1 cellular context compared by ENCODE assay signal in the genomic region with DNA sequence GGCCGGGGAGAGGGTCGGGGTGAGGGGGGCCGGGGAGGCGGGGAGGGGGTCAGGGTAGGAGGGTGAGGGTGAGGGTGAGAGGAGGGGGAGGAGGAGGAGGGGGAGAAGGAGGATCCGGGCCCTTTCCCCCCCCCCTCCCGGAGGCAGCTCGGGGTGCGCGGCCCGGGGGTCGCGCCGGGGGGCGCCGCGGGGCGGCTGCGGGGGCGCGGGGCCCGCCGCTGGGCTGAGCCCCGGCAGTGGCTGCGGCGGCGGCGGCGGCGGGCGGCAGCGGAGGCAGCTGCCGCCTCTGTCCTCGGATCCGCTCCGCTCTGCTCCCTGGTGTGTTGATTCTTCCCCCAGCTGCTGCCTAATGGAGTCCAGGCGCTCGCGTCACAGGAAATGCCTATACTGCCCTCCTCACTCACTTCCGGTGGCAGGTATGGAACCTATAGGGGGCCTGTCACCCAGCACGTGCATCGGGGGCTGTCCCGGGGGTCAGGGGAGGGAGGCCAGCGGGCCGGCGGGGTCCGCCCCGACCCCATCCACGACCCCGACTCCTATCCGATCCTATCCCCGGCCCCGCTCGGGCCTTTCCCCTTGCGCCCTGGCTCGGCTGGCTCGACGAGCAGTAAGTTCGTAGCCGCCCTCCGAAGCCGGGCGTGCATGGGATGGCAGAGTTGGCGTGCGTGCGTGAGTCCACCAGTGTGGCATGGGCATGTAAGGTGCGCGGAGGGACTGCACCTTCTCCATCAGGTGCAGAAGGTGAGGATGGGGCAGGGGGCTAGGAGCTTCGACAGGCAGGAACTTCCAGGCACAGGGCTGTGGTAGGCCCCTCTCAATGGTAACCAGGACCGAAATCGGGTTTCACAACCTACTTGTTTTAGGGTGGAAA.
TF ChIP-seq lines count a peak whose summit lies in the region.

A gene (minus strand): TSS at position 351 of the 871 bp plus-strand sequence.

TF ChIP-seq in HepG2, 621 proteins besides CTCF, POLR2A, EP300 and RAD21 (continued from another document and continues in another):
- TF ChIP-seq ZNF891 (CRISPR knock-in tag; IDR thresholded peaks at IDR 0.05) (peak; percentile 84; the same call in 1 of the 2 replicates), ZNF747 (CRISPR knock-in tag; IDR thresholded peaks at IDR 0.05; ENCODE audit: borderline replicate concordance) (peak; percentile 61; the same call in 1 of the 2 replicates), ZNF749 (CRISPR knock-in tag; IDR thresholded peaks at IDR 0.05; ENCODE audit: borderline replicate concordance) (no peak; the same call in 1 of the 2 replicates), ZNF292 (CRISPR knock-in tag; IDR thresholded peaks at IDR 0.05; ENCODE audit: borderline replicate concordance, low read depth) (peak; percentile 78), DR1 (CRISPR knock-in tag; IDR thresholded peaks at IDR 0.05) (peak; percentile 42; the same call in 1 of the 2 replicates), NONO (IDR thresholded peaks at IDR 0.05) (no peak), NONO (CRISPR knock-in tag; conservative IDR thresholded peaks at IDR 0.05) (peak; percentile 77), ZNF607 (CRISPR knock-in tag; IDR thresholded peaks at IDR 0.05; ENCODE audit: borderline replicate concordance) (peak; percentile 87), YEATS2 (CRISPR knock-in tag; IDR thresholded peaks at IDR 0.05; ENCODE audit: borderline replicate concordance) (peak; percentile 78; the same call in 1 of the 2 replicates), LCORL (IDR thresholded peaks at IDR 0.05) (no peak), LCORL (CRISPR knock-in tag; IDR thresholded peaks at IDR 0.05) (peak; percentile 25), IRX3 (CRISPR knock-in tag; IDR thresholded peaks at IDR 0.05; ENCODE audit: borderline replicate concordance, low read depth) (no peak; the same call in 1 of the 2 replicates), ZC3H4 (CRISPR knock-in tag; IDR thresholded peaks at IDR 0.05; ENCODE audit: borderline replicate concordance) (no peak), TAF1 (CRISPR knock-in tag; IDR thresholded peaks at IDR 0.05) (peak; percentile 73), TSC22D2 (CRISPR knock-in tag; IDR thresholded peaks at IDR 0.05; ENCODE audit: borderline replicate concordance) (peak; percentile 29; the same call in 1 of the 2 replicates), ZNF207 (IDR thresholded peaks at IDR 0.05; ENCODE audit: borderline replicate concordance) (no peak), SALL1 (CRISPR knock-in tag; IDR thresholded peaks at IDR 0.05) (peak; percentile 86), RELA (CRISPR knock-in tag; IDR thresholded peaks at IDR 0.05) (no peak), ZNF678 (CRISPR knock-in tag; IDR thresholded peaks at IDR 0.05) (0 out of 2 replicates have a peak, but pooled peaks have one; percentile 41), BHLHE40 (IDR thresholded peaks at IDR 0.05; ENCODE audit: low read length) (peak; percentile 96), POLR2AphosphoS5 (IDR thresholded peaks at IDR 0.05; ENCODE audit: low read depth, low read length) (peak; percentile 90), ELF3 (CRISPR knock-in tag; IDR thresholded peaks at IDR 0.05) (peak; percentile 51; the same call in 1 of the 2 replicates), JARID2 (CRISPR knock-in tag; IDR thresholded peaks at IDR 0.05; ENCODE audit: insufficient replicate concordance) (no peak), TOE1 (CRISPR knock-in tag; IDR thresholded peaks at IDR 0.05) (no peak), SPEN (CRISPR knock-in tag; IDR thresholded peaks at IDR 0.05; ENCODE audit: low read depth) (peak; percentile 70), KAT7 (CRISPR knock-in tag; IDR thresholded peaks at IDR 0.05; ENCODE audit: borderline replicate concordance) (peak; percentile 70; the same call in 1 of the 2 replicates), ZNF775 (CRISPR knock-in tag; IDR thresholded peaks at IDR 0.05; ENCODE audit: borderline replicate concordance) (no peak), TEAD3 (CRISPR knock-in tag; optimal IDR thresholded peaks at IDR 0.05; ENCODE audit: borderline replicate concordance) (peak; percentile 56), ZBTB7B (CRISPR knock-in tag; IDR thresholded peaks at IDR 0.05) (peak; percentile 78), ZNF441 (CRISPR knock-in tag; IDR thresholded peaks at IDR 0.05; ENCODE audit: borderline replicate concordance) (no peak), ZNF605 (CRISPR knock-in tag; IDR thresholded peaks at IDR 0.05) (peak; percentile 91), WIZ (CRISPR knock-in tag; IDR thresholded peaks at IDR 0.05) (no peak), GFI1 (CRISPR knock-in tag; IDR thresholded peaks at IDR 0.05; ENCODE audit: borderline replicate concordance) (0 out of 2 replicates have a peak, but pooled peaks have one; percentile 19), ZNF501 (CRISPR knock-in tag; IDR thresholded peaks at IDR 0.05) (peak; percentile 82), ZNF430 (CRISPR knock-in tag; IDR thresholded peaks at IDR 0.05) (peak; percentile 81; the same call in 1 of the 2 replicates), ZFP41 (CRISPR knock-in tag; IDR thresholded peaks at IDR 0.05; ENCODE audit: borderline replicate concordance) (peak; percentile 69; the same call in 1 of the 2 replicates), KLF15 (CRISPR knock-in tag; IDR thresholded peaks at IDR 0.05; ENCODE audit: borderline replicate concordance) (no peak), ZNF101 (CRISPR knock-in tag; IDR thresholded peaks at IDR 0.05; ENCODE audit: borderline replicate concordance, low read depth) (no peak), RXRA (CRISPR knock-in tag; IDR thresholded peaks at IDR 0.05) (peak; percentile 73; the same call in 1 of the 2 replicates), CCDC6 (CRISPR knock-in tag; IDR thresholded peaks at IDR 0.05) (peak; percentile 92), SAFB2 (CRISPR knock-in tag; IDR thresholded peaks at IDR 0.05; ENCODE audit: borderline replicate concordance, low read depth) (peak; percentile 75; the same call in 1 of the 2 replicates), ZNF629 (CRISPR knock-in tag; conservative IDR thresholded peaks at IDR 0.05) (0 out of 2 replicates have a peak, but pooled peaks have one; percentile 12), SKI (IDR thresholded peaks at IDR 0.05; ENCODE audit: partially characterized antibody) (no peak), MAF1 (CRISPR knock-in tag; IDR thresholded peaks at IDR 0.05; ENCODE audit: borderline replicate concordance) (0 out of 2 replicates have a peak, but pooled peaks have one; percentile 51)
- TF ChIP-seq, protein P1, sequence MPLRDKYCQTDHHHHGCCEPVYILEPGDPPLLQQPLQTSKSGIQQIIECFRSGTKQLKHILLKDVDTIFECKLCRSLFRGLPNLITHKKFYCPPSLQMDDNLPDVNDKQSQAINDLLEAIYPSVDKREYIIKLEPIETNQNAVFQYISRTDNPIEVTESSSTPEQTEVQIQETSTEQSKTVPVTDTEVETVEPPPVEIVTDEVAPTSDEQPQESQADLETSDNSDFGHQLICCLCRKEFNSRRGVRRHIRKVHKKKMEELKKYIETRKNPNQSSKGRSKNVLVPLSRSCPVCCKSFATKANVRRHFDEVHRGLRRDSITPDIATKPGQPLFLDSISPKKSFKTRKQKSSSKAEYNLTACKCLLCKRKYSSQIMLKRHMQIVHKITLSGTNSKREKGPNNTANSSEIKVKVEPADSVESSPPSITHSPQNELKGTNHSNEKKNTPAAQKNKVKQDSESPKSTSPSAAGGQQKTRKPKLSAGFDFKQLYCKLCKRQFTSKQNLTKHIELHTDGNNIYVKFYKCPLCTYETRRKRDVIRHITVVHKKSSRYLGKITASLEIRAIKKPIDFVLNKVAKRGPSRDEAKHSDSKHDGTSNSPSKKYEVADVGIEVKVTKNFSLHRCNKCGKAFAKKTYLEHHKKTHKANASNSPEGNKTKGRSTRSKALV (CRISPR knock-in tag; IDR thresholded peaks at IDR 0.05), result no peak
- TF ChIP-seq, protein P2, sequence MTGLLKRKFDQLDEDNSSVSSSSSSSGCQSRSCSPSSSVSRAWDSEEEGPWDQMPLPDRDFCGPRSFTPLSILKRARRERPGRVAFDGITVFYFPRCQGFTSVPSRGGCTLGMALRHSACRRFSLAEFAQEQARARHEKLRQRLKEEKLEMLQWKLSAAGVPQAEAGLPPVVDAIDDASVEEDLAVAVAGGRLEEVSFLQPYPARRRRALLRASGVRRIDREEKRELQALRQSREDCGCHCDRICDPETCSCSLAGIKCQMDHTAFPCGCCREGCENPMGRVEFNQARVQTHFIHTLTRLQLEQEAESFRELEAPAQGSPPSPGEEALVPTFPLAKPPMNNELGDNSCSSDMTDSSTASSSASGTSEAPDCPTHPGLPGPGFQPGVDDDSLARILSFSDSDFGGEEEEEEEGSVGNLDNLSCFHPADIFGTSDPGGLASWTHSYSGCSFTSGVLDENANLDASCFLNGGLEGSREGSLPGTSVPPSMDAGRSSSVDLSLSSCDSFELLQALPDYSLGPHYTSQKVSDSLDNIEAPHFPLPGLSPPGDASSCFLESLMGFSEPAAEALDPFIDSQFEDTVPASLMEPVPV (CRISPR knock-in tag; IDR thresholded peaks at IDR 0.05), result peak; percentile 84; the same call in 1 of the 2 replicates
- TF ChIP-seq, protein P3, sequence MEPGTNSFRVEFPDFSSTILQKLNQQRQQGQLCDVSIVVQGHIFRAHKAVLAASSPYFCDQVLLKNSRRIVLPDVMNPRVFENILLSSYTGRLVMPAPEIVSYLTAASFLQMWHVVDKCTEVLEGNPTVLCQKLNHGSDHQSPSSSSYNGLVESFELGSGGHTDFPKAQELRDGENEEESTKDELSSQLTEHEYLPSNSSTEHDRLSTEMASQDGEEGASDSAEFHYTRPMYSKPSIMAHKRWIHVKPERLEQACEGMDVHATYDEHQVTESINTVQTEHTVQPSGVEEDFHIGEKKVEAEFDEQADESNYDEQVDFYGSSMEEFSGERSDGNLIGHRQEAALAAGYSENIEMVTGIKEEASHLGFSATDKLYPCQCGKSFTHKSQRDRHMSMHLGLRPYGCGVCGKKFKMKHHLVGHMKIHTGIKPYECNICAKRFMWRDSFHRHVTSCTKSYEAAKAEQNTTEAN (CRISPR knock-in tag; conservative IDR thresholded peaks at IDR 0.05), result no peak
- TF ChIP-seq, protein P4, sequence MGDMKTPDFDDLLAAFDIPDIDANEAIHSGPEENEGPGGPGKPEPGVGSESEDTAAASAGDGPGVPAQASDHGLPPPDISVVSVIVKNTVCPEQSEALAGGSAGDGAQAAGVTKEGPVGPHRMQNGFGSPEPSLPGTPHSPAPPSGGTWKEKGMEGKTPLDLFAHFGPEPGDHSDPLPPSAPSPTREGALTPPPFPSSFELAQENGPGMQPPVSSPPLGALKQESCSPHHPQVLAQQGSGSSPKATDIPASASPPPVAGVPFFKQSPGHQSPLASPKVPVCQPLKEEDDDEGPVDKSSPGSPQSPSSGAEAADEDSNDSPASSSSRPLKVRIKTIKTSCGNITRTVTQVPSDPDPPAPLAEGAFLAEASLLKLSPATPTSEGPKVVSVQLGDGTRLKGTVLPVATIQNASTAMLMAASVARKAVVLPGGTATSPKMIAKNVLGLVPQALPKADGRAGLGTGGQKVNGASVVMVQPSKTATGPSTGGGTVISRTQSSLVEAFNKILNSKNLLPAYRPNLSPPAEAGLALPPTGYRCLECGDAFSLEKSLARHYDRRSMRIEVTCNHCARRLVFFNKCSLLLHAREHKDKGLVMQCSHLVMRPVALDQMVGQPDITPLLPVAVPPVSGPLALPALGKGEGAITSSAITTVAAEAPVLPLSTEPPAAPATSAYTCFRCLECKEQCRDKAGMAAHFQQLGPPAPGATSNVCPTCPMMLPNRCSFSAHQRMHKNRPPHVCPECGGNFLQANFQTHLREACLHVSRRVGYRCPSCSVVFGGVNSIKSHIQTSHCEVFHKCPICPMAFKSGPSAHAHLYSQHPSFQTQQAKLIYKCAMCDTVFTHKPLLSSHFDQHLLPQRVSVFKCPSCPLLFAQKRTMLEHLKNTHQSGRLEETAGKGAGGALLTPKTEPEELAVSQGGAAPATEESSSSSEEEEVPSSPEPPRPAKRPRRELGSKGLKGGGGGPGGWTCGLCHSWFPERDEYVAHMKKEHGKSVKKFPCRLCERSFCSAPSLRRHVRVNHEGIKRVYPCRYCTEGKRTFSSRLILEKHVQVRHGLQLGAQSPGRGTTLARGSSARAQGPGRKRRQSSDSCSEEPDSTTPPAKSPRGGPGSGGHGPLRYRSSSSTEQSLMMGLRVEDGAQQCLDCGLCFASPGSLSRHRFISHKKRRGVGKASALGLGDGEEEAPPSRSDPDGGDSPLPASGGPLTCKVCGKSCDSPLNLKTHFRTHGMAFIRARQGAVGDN (CRISPR knock-in tag; IDR thresholded peaks at IDR 0.05), result peak; percentile 95
- TF ChIP-seq, protein P5, sequence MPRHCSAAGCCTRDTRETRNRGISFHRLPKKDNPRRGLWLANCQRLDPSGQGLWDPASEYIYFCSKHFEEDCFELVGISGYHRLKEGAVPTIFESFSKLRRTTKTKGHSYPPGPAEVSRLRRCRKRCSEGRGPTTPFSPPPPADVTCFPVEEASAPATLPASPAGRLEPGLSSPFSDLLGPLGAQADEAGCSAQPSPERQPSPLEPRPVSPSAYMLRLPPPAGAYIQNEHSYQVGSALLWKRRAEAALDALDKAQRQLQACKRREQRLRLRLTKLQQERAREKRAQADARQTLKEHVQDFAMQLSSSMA (CRISPR knock-in tag; IDR thresholded peaks at IDR 0.05), result peak; percentile 82
- TF ChIP-seq, protein P6, sequence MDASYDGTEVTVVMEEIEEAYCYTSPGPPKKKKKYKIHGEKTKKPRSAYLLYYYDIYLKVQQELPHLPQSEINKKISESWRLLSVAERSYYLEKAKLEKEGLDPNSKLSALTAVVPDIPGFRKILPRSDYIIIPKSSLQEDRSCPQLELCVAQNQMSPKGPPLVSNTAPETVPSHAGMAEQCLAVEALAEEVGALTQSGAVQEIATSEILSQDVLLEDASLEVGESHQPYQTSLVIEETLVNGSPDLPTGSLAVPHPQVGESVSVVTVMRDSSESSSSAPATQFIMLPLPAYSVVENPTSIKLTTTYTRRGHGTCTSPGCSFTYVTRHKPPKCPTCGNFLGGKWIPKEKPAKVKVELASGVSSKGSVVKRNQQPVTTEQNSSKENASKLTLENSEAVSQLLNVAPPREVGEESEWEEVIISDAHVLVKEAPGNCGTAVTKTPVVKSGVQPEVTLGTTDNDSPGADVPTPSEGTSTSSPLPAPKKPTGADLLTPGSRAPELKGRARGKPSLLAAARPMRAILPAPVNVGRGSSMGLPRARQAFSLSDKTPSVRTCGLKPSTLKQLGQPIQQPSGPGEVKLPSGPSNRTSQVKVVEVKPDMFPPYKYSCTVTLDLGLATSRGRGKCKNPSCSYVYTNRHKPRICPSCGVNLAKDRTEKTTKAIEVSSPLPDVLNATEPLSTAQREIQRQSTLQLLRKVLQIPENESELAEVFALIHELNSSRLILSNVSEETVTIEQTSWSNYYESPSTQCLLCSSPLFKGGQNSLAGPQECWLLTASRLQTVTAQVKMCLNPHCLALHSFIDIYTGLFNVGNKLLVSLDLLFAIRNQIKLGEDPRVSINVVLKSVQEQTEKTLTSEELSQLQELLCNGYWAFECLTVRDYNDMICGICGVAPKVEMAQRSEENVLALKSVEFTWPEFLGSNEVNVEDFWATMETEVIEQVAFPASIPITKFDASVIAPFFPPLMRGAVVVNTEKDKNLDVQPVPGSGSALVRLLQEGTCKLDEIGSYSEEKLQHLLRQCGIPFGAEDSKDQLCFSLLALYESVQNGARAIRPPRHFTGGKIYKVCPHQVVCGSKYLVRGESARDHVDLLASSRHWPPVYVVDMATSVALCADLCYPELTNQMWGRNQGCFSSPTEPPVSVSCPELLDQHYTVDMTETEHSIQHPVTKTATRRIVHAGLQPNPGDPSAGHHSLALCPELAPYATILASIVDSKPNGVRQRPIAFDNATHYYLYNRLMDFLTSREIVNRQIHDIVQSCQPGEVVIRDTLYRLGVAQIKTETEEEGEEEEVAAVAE (CRISPR knock-in tag; IDR thresholded peaks at IDR 0.05; ENCODE audit: borderline replicate concordance), result peak; percentile 58; the same call in 1 of the 2 replicates
